In genomic region chr18:26091047-26091630, GRCh38 we compare ENCODE assay signal across 1 cellular context.
TF ChIP-seq lines count a peak whose summit lies in the region.

No MANE protein-coding gene starts in this region.

TF ChIP-seq in HepG2, 621 proteins besides CTCF, POLR2A, EP300 and RAD21 (continued from another document and continues in another):
- peak; percentile 36; the same call in 1 of the 2 replicates for TF ChIP-seq ZNF704 (CRISPR knock-in tag; IDR thresholded peaks at IDR 0.05; ENCODE audit: borderline replicate concordance)
- TF ChIP-seq ZNF770 (CRISPR knock-in tag; IDR thresholded peaks at IDR 0.05), result 0 out of 2 replicates have a peak, but pooled peaks have one; percentile 23
- TF ChIP-seq PBX2 (CRISPR knock-in tag; IDR thresholded peaks at IDR 0.05), result no peak
- TF ChIP-seq HNF4A (CRISPR knock-in tag; IDR thresholded peaks at IDR 0.05), result peak; percentile 15; the same call in 1 of the 2 replicates
- TF ChIP-seq HES4 (CRISPR knock-in tag; IDR thresholded peaks at IDR 0.05; ENCODE audit: borderline replicate concordance), result no peak
- TF ChIP-seq TAF15 (IDR thresholded peaks at IDR 0.05; ENCODE audit: low read depth, low read length, poor library complexity, severe bottlenecking), result no peak
- 0 out of 2 replicates have a peak, but pooled peaks have one; percentile 41 for TF ChIP-seq GATAD1 (CRISPR knock-in tag; IDR thresholded peaks at IDR 0.05)
- no peak for TF ChIP-seq ELK4 (CRISPR knock-in tag; IDR thresholded peaks at IDR 0.05; ENCODE audit: borderline replicate concordance)
- TF ChIP-seq RXRA (CRISPR knock-in tag; IDR thresholded peaks at IDR 0.05), result peak; percentile 63
- TF ChIP-seq TRIM22 (IDR thresholded peaks at IDR 0.05), result no peak
- TF ChIP-seq ZNF687 (CRISPR knock-in tag; IDR thresholded peaks at IDR 0.05), result peak; percentile 61
- no peak; the same call in 1 of the 2 replicates for TF ChIP-seq ZNF609 (CRISPR knock-in tag; IDR thresholded peaks at IDR 0.05; ENCODE audit: borderline replicate concordance)
- TF ChIP-seq CHD4 (IDR thresholded peaks at IDR 0.05; ENCODE audit: borderline replicate concordance, low read length), result no peak
- peak; percentile 68; the same call in 1 of the 2 replicates for TF ChIP-seq MTERF4 (CRISPR knock-in tag; IDR thresholded peaks at IDR 0.05)
- TF ChIP-seq ZHX1 (CRISPR knock-in tag; IDR thresholded peaks at IDR 0.05; ENCODE audit: low read depth), result 0 out of 2 replicates have a peak, but pooled peaks have one; percentile 15
- TF ChIP-seq TRIM24 (CRISPR knock-in tag; IDR thresholded peaks at IDR 0.05), result no peak
- no peak for TF ChIP-seq ZSCAN12 (CRISPR knock-in tag; IDR thresholded peaks at IDR 0.05)
- TF ChIP-seq ZNF335 (CRISPR knock-in tag; IDR thresholded peaks at IDR 0.05), result no peak
- no peak for TF ChIP-seq ZBTB4 (CRISPR knock-in tag; IDR thresholded peaks at IDR 0.05; ENCODE audit: borderline replicate concordance)
- TF ChIP-seq E2F1 (CRISPR knock-in tag; IDR thresholded peaks at IDR 0.05), result no peak
- TF ChIP-seq ZNF317 (CRISPR knock-in tag; IDR thresholded peaks at IDR 0.05), result no peak
- TF ChIP-seq PHF21A (CRISPR knock-in tag; IDR thresholded peaks at IDR 0.05), result 0 out of 2 replicates have a peak, but pooled peaks have one; percentile 43
